In the genomic region with DNA sequence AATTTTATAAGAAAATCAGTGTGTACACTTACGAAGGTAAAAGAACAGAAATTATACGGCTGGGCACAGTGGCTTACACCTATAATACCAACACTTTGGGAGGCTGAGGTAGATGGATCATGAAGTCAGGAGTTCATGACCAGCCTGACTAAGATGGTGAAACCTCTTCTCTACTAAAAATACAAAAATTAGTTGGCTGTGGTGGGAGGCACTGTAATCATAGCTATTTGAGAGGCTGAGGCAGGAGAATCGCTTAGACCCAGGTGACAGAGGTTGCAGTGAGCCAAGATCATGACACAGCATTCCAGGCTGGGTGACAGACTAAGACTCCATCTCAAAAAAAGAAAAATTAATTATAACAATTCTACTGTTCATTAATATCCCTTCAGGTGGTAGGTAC, we compare ENCODE assay signal across 25 cellular contexts.
"Had no signal": no experiment of that assay in that cellular context is flagged by ENCODE, and none has a peak within 500 bp of the region (broad histone marks: within the 10 kb centered on the region; RNA-seq: fewer than 3 reads in every experiment).

No MANE protein-coding gene starts in this region.

- H3K27ac ChIP-seq: brain microvascular endothelial cell, coronary artery, epithelial cell of prostate, esophagus squamous epithelium, gastroesophageal sphincter had no signal

- H3K27me3 ChIP-seq: brain microvascular endothelial cell, esophagus squamous epithelium, gastroesophageal sphincter had no signal

- DNase-seq: activated CD4-positive, alpha-beta memory T cell treated with anti-CD3 and anti-CD28 coated beads, Interleukin-2, amount 10 ng/mL, durations not matched to agents 7 days and 5 days; activated CD4-positive, alpha-beta T cell treated with anti-CD3 and anti-CD28 coated beads for 4 hours; activated CD4-positive, CD25-positive, alpha-beta regulatory T cell; activated CD4-positive, CD25-positive, alpha-beta regulatory T cell treated with anti-CD3 and anti-CD28 coated beads, Interleukin-2, amount 50 U/mL, for 72 hours; activated CD8-positive, alpha-beta memory T cell treated with anti-CD3 and anti-CD28 coated beads, Interleukin-2, amount 50 U/mL, for 48 hours; activated effector memory CD4-positive, alpha-beta T cell treated with anti-CD3 and anti-CD28 coated beads, Interleukin-2, amount 50 U/mL, for 16 hours; activated naive CD4-positive, alpha-beta T cell treated with anti-CD3 and anti-CD28 coated beads for 36 hours; activated T-cell treated with anti-CD3 and anti-CD28 coated beads for 4 hours; activated T-cell treated with anti-CD3 and anti-CD28 coated beads, Interleukin-2, amount 50 U/mL, for 4 hours; amniotic stem cell; anterior cingulate cortex; brain microvascular endothelial cell; effector CD4-positive, alpha-beta T cell; effector memory CD8-positive, alpha-beta T cell; esophagus squamous epithelium; foreskin melanocyte; head of caudate nucleus; T-helper 2 cell had no signal

- H3K36me3 ChIP-seq: brain microvascular endothelial cell, esophagus squamous epithelium had no signal

- H3K4me3 ChIP-seq: coronary artery, esophagus squamous epithelium, gastroesophageal sphincter had no signal

- H3K27ac Mint-ChIP-seq: activated CD4-positive, alpha-beta memory T cell treated with anti-CD3 and anti-CD28 coated beads, Interleukin-2, amount 10 ng/mL, durations not matched to agents 7 days and 5 days; activated naive CD4-positive, alpha-beta T cell treated with anti-CD3 and anti-CD28 coated beads for 36 hours; activated naive CD8-positive, alpha-beta T cell; activated T-helper 2 cell treated with anti-CD3 and anti-CD28 coated beads, Interferon-gamma antibody, Interleukin-2, Interleukin-4, amounts not matched to agents 10 μg/mL and 5 μg/mL and 100 μg/mL, durations not matched to agents 14 hours and 24 hours and 36 hours; dendritic cell treated with granulocyte-macrophage colony-stimulating factor and Interleukin-4, amounts not matched to agents 40 ng/mL and 50 ng/mL, for 4 days; effector memory CD8-positive, alpha-beta T cell had no signal

- ATAC-seq: activated T-cell treated with anti-CD3 and anti-CD28 coated beads, Interleukin-2, amount 50 U/mL, for 4 hours; effector memory CD8-positive, alpha-beta T cell; gastroesophageal sphincter had no signal

- H3K4me1 ChIP-seq: esophagus squamous epithelium, gastroesophageal sphincter had no signal

- H3K9me3 Mint-ChIP-seq: central memory CD8-positive, alpha-beta T cell; effector memory CD8-positive, alpha-beta T cell had no signal

- H3K9me3 ChIP-seq: gastroesophageal sphincter had no signal
